1 cellular context compared by ENCODE assay signal in the genomic region with DNA sequence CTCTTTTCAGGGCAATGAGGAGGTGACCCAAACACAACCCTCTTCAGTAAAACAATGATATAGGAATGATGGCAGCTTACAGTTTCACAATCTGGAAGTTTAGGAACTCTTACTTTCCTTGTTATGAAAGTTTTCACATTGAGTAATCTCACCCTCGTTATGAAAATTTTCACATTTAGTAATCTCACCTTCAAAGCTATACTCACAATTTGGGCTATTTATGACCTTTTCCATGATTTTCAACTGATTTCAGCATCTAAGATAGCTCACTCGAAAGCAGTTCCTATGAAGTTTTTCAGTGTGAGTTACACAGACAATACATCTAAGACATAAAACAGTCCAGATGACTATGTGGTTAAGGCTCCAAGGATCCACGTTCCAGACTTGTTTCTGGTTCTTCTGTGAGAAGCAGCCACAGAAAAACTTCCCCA.
TF ChIP-seq lines count a peak whose summit lies in the region.

No MANE protein-coding gene starts in this region.

TF ChIP-seq in HEK293, 187 proteins besides CTCF, POLR2A, EP300 and RAD21:
- TF ChIP-seq ZNF768 (tag by site-specific recombination; IDR thresholded peaks at IDR 0.05) (no peak), PRDM1 (tag by site-specific recombination; IDR thresholded peaks at IDR 0.05) (peak; percentile 55; the same call in 1 of the 2 replicates)
